17 cellular contexts compared by ENCODE assay signal in genomic region chr10:78627254-78627795, GRCh38.
DNase-seq lines count a peak whose midpoint lies in the region; ATAC-seq and TF ChIP-seq lines count a peak whose summit lies in the region.
"Had no signal": no experiment of that assay in that cellular context is flagged by ENCODE, and none has a peak within 500 bp of the region (broad histone marks: within the 10 kb centered on the region; RNA-seq: fewer than 3 reads in every experiment).

No MANE protein-coding gene starts in this region.

- no peak overlapping the region for H3K4me3 Mint-ChIP-seq in endodermal cell
- no peak overlapping the region for H3K4me3 Mint-ChIP-seq in type B pancreatic cell
- H3K4me3 Mint-ChIP-seq: CD8-positive, alpha-beta T cell; IgD-negative memory B cell had no signal

- no peaks in the 10 kb centered on the region for H3K27me3 ChIP-seq in endodermal cell (ENCODE audit: control insufficient read depth, insufficient read depth, low read length, poor library complexity, severe bottlenecking)
- H3K27me3 ChIP-seq: BLaER1 treated with 17β-estradiol and CSF1 and Interleukin-3, amounts not matched to agents 10 nM and 100 nM; MG63 had no signal

- ATAC-seq in left colon: no peak
- no peak for ATAC-seq in HG02840 (IDR thresholded peaks at IDR 0.05; ENCODE audit: low FRiP score, unreplicated experiment)
- ATAC-seq: CD8-positive, alpha-beta T cell; Right ventricle myocardium inferior had no signal

- H3K9me3 Mint-ChIP-seq in endodermal cell (no peaks in the 10 kb centered on the region), type B pancreatic cell (no peaks in the 10 kb centered on the region)
- H3K9me3 Mint-ChIP-seq: CD8-positive, alpha-beta T cell; IgD-negative memory B cell had no signal

- intact Hi-C loops in left colon (cut with DNase I, micrococcal nuclease): no loop called here

- H3K27me3 Mint-ChIP-seq in endodermal cell (ENCODE audit: insufficient read depth): peaks cover 2% of the 10 kb centered on the region
- H3K27me3 Mint-ChIP-seq in type B pancreatic cell: no peaks in the 10 kb centered on the region

- no peaks in the 10 kb centered on the region for H3K4me1 ChIP-seq in endodermal cell (ENCODE audit: control insufficient read depth, insufficient read depth, low read length)

- no peak overlapping the region for H3K27ac ChIP-seq in endodermal cell (ENCODE audit: low read depth, low read length)
- H3K27ac ChIP-seq: BLaER1 treated with 17β-estradiol and CSF1 and Interleukin-3, amounts not matched to agents 10 nM and 100 nM; GM23248 had no signal

- DNase-seq in NCI-H1694 (lab: John Stamatoyannopoulos, UW): peak; percentile 90
- peak; percentile 69 for DNase-seq in NCI-H82 (lab: John Stamatoyannopoulos, UW)
- DNase-seq in endodermal cell: peak; percentile 20
- DNase-seq in type B pancreatic cell (ENCODE audit: extremely low spot score, unreplicated experiment): no peak
- no peak for DNase-seq in left colon
- no peak for DNase-seq in activated gamma-delta T cell (lab: John Stamatoyannopoulos, UW)
- DNase-seq: CD8-positive, alpha-beta T cell; DMS79 treated with DMSO at 0.1 percent for 48 hours; GM23248; Kasumi-1; MG63; NCI-H1092 had no signal

- no peak for TF ChIP-seq CTCF in endodermal cell (conservative IDR thresholded peaks at IDR 0.05)
- no peak for TF ChIP-seq CTCF in type B pancreatic cell (conservative IDR thresholded peaks at IDR 0.05)

- no peaks in the 10 kb centered on the region for H3K9me3 ChIP-seq in endodermal cell (ENCODE audit: control insufficient read depth, low read length)
- H3K9me3 ChIP-seq: BLaER1 treated with 17β-estradiol and CSF1 and Interleukin-3, amounts not matched to agents 10 nM and 100 nM; HAP-1; MG63 had no signal

- H3K27ac Mint-ChIP-seq in endodermal cell (no peak overlapping the region), type B pancreatic cell (peak overlapping the region; percentile 53)
- H3K27ac Mint-ChIP-seq: CD8-positive, alpha-beta T cell; IgD-negative memory B cell had no signal

- H3K4me3 ChIP-seq in endodermal cell (ENCODE audit: low read length): no peak overlapping the region
- H3K4me3 ChIP-seq: BLaER1 treated with 17β-estradiol and CSF1 and Interleukin-3, amounts not matched to agents 10 nM and 100 nM; GM23248; HAP-1; MG63 had no signal

- H3K4me1 Mint-ChIP-seq in endodermal cell (peaks cover 17% of the 10 kb centered on the region), type B pancreatic cell (ENCODE audit: unreplicated experiment) (peaks cover 56% of the 10 kb centered on the region)

- no peak overlapping the region for H3K9ac ChIP-seq in endodermal cell (ENCODE audit: extremely low read depth, low read length, poor library complexity, severe bottlenecking)
- H3K9ac ChIP-seq: BLaER1 treated with 17β-estradiol and CSF1 and Interleukin-3, amounts not matched to agents 10 nM and 100 nM; GM23248 had no signal

- 93 to 95% methylated on average over 2 to 3 of the region's 3 CpGs for WGBS in endodermal cell (ENCODE audit: insufficient coverage in 1 of 2, insufficient read length in 1 of 2), 2 experiments

- no peaks in the 10 kb centered on the region for H3K36me3 ChIP-seq in endodermal cell (ENCODE audit: control insufficient read depth, insufficient read depth, low read length)
- H3K36me3 ChIP-seq: BLaER1 treated with 17β-estradiol and CSF1 and Interleukin-3, amounts not matched to agents 10 nM and 100 nM; HAP-1; MG63 had no signal

- H3K36me3 Mint-ChIP-seq in endodermal cell (ENCODE audit: low read depth) (no peaks in the 10 kb centered on the region), type B pancreatic cell (no peaks in the 10 kb centered on the region)
- H3K36me3 Mint-ChIP-seq: CD8-positive, alpha-beta T cell; IgD-negative memory B cell had no signal

Comparison
In these comparisons a context has a peak if more than half of its experiments do, and no peak if none do; other contexts are left out.
1. DNase-seq: peak in NCI-H1694 (single experiment), NCI-H82 (single experiment) and endodermal cell (single experiment); none in type B pancreatic cell (single experiment), left colon (0 of 2) and activated gamma-delta T cell (single experiment).